ENCODE assay signal across 14 cellular contexts in genomic region chr7:48388922-48389321, GRCh38.
A peak's percentile ranks its signal among the peaks of the same experiment; 100 is the strongest.
DNase-seq lines count a peak whose midpoint lies in the region; ATAC-seq and TF ChIP-seq lines count a peak whose summit lies in the region.
"Had no signal": no experiment of that assay in that cellular context is flagged by ENCODE, and none has a peak within 500 bp of the region (broad histone marks: within the 10 kb centered on the region; RNA-seq: fewer than 3 reads in every experiment).

No MANE protein-coding gene starts in this region.

- H3K27me3 ChIP-seq in HL-60 (ENCODE audit: insufficient read depth, poor library complexity, severe bottlenecking) (no peaks in the 10 kb centered on the region), neutrophil (no peaks in the 10 kb centered on the region)
- H3K27me3 ChIP-seq: BE2C had no signal

- peaks cover 48 to 60% of the 10 kb centered on the region in 2 experiments for H3K4me1 ChIP-seq in neutrophil (ENCODE audit: control insufficient read depth in 1 of 2, insufficient read depth in 1 of 2, low read depth in 1 of 2, low read length in 1 of 2)
- H3K4me1 ChIP-seq: A549, BE2C had no signal

- peaks cover 0 to 11% (median 2%) of the 10 kb centered on the region in 7 donors for H3K9me3 Mint-ChIP-seq in CD14-positive monocyte

- intact Hi-C loops in CD14-positive monocyte (cut with micrococcal nuclease) = no loop called here

- TF ChIP-seq CTCF in CD14-positive monocyte (IDR thresholded peaks at IDR 0.05) (no peak), HL-60 (IDR thresholded peaks at IDR 0.05; ENCODE audit: insufficient read depth, low read length) (no peak), neutrophil (IDR thresholded peaks at IDR 0.05) (no peak)

- peak overlapping the region; percentile 89 to 98 (median 97) for H3K27ac Mint-ChIP-seq in CD14-positive monocyte

- peaks cover 6 to 8% of the 10 kb centered on the region in 2 donors for H3K36me3 Mint-ChIP-seq in CD14-positive monocyte
- H3K36me3 Mint-ChIP-seq: CD4-positive, CD25-positive, alpha-beta regulatory T cell had no signal

- no peak for DNase-seq in CD14-positive monocyte (ENCODE audit: low spot score)
- peak in 1 of 2 experiments; percentile 19 for DNase-seq in HL-60 (ENCODE audit: low read depth in 1 of 2, low spot score in 1 of 2)
- peak; percentile 18 for DNase-seq in SKM-1 treated with dmso at 0.1 percent for 144 hours (lab: John Stamatoyannopoulos, UW; ENCODE audit: unreplicated experiment)
- no peak for DNase-seq in NCI-H187 treated with DMSO at 0.1 percent for 48 hours (lab: John Stamatoyannopoulos, UW)
- DNase-seq in OCI-M1 (lab: John Stamatoyannopoulos, UW) = no peak
- DNase-seq: BE2C; CD4-positive, CD25-positive, alpha-beta regulatory T cell; GF-D8; GM23248; IMR-90 had no signal

- no peak for ATAC-seq in GM21528 (IDR thresholded peaks at IDR 0.05; ENCODE audit: low FRiP score, unreplicated experiment)
- ATAC-seq: A549, HCT116 had no signal

- H3K36me3 ChIP-seq in neutrophil = no peaks in the 10 kb centered on the region
- H3K36me3 ChIP-seq: BE2C had no signal

- H3K27ac ChIP-seq in HL-60 (replicated peaks) (peak overlapping the region; percentile 95), neutrophil (peak overlapping the region; percentile 96)
- H3K27ac ChIP-seq: A549, GM23248 had no signal

- H3K4me3 Mint-ChIP-seq in CD14-positive monocyte = peak overlapping the region; percentile 37 to 70
- H3K4me3 Mint-ChIP-seq: CD4-positive, CD25-positive, alpha-beta regulatory T cell had no signal

- H3K4me1 Mint-ChIP-seq in CD14-positive monocyte = peaks cover 62% of the 10 kb centered on the region
- H3K4me1 Mint-ChIP-seq: CD4-positive, CD25-positive, alpha-beta regulatory T cell had no signal

- H3K9me3 ChIP-seq in neutrophil = no peaks in the 10 kb centered on the region
- H3K9me3 ChIP-seq: BE2C had no signal

- H3K4me3 ChIP-seq in HL-60 (replicated peaks; ENCODE audit: insufficient read depth, low read length) = no peak overlapping the region
- H3K4me3 ChIP-seq in neutrophil (ENCODE audit: low read depth in 1 of 2, low read length in 1 of 2) = peak overlapping the region; percentile 53 to 58
- H3K4me3 ChIP-seq: A549, GM23248 had no signal

- no peaks in the 10 kb centered on the region for H3K27me3 Mint-ChIP-seq in CD14-positive monocyte (ENCODE audit: low read depth in 3 of 3)
- H3K27me3 Mint-ChIP-seq: CD4-positive, CD25-positive, alpha-beta regulatory T cell had no signal
